9 cellular contexts compared by ENCODE assay signal in genomic region chr5:108898257-108898656, GRCh38.
"Had no signal": no experiment of that assay in that cellular context is flagged by ENCODE, and none has a peak within 500 bp of the region (broad histone marks: within the 10 kb centered on the region; RNA-seq: fewer than 3 reads in every experiment).

No MANE protein-coding gene starts in this region.

- H3K9me3 ChIP-seq: HAP-1 had no signal

- H3K4me3 ChIP-seq: GM23248, HAP-1, K562 had no signal

- DNase-seq: GM23248, GOT3, H7, IMR-90, KG1 had no signal

- H3K27ac ChIP-seq: GM23248, HL-60 had no signal

- ATAC-seq: HCT116, K562 had no signal

- H3K36me3 ChIP-seq: HAP-1 had no signal
